Comparison of ENCODE assay signal across 7 cellular contexts in the genomic region with DNA sequence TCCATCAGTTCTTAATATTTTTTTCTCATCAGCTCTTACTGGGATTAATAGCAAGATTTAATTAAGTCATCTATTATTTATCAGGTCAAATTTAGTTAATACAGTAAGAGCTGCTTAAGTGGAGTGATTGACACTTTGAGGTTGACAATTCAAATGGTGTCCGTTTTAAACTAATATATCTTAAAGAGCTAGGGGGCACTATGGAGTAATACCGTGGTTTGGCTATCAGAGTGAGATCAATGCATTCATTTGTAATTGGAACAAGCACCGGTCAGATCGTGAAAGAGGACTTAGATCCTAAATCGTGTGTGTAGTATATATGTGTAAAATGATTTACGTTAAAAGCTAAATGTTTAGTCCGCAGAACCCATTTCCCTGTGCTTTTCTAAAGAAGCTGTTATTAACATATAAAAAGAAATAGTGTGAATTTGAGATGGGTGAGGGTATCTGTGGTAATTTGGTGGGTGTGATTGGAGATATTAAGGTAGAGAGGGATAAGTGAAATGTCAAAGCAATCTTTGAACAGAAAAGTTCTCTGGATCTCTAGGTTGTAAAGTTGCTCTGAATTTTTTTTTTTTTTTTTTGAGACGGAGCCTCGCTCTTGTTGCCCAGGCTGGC. TPM values are rescaled to one million over a fixed set of nuclear protein-coding genes. Genes with fewer than 3 reads are reported as not detected.
DNase-seq lines count a peak whose midpoint lies in the region; ATAC-seq and TF ChIP-seq lines count a peak whose summit lies in the region.

No MANE protein-coding gene starts in this region.

- TF ChIP-seq CTCF in KMS-11 (conservative IDR thresholded peaks at IDR 0.05; ENCODE audit: low read depth, low read length): peak; percentile 62
- TF ChIP-seq CTCF in RWPE1 (conservative IDR thresholded peaks at IDR 0.05; ENCODE audit: low read depth): peak; percentile 63

- H2AFZ ChIP-seq in KMS-11 (ENCODE audit: low read depth): no peak overlapping the region

- H3K27me3 ChIP-seq in KMS-11 (ENCODE audit: insufficient read depth, low read depth) (no peaks in the 10 kb centered on the region), duodenal mucosa (ENCODE audit: control insufficient read depth in 1 of 2, insufficient read depth in 2 of 2, low read length in 2 of 2) (no peaks in the 10 kb centered on the region)

- H3K4me1 ChIP-seq in KMS-11 (ENCODE audit: low read depth, poor library complexity, severe bottlenecking) (peaks cover 18% of the 10 kb centered on the region), duodenal mucosa (ENCODE audit: control insufficient read depth in 1 of 2, insufficient read depth in 2 of 2, low read length in 2 of 2) (peaks cover 16 to 20% of the 10 kb centered on the region in 2 donors)

- DNase-seq in EL (peak; percentile 51), RWPE1 (ENCODE audit: low spot score) (peak; percentile 29), myocyte (ENCODE audit: low read depth) (peak; percentile 43)
- DNase-seq in activated CD8-positive, alpha-beta memory T cell treated with anti-CD3 and anti-CD28 coated beads, Interleukin-2, amount 50 U/mL, for 48 hours: no peak

- H3K9me3 ChIP-seq in duodenal mucosa (ENCODE audit: control insufficient read depth in 1 of 2, low read length in 2 of 2): no peaks in the 10 kb centered on the region

- H3K9ac ChIP-seq in KMS-11: no peak overlapping the region
- peak overlapping the region in 1 of 2 donors; percentile 91 for H3K9ac ChIP-seq in duodenal mucosa (ENCODE audit: low read depth in 1 of 2, low read length in 2 of 2)

- peaks cover 43% of the 10 kb centered on the region; the same call in 1 of the 2 replicates for H3K79me2 ChIP-seq in KMS-11 (ENCODE audit: insufficient read depth, low read depth)

- H3K27ac ChIP-seq in KMS-11: no peak overlapping the region
- H3K27ac ChIP-seq in RWPE1: no peak overlapping the region
- H3K27ac ChIP-seq in duodenal mucosa (ENCODE audit: low read depth, low read length): no peak overlapping the region

- 0 out of 2 replicates have a peak, but pooled peaks cover 2% of the 10 kb centered on the region for H4K20me1 ChIP-seq in KMS-11 (ENCODE audit: insufficient read depth)

- CTCF ChIA-PET in RWPE1 (lab: Yijun Ruan, JAX): interaction anchor here (0.6 to 1.3 kb wide), 16 partner anchors 9 to 266 kb away, joined by 3 to 8 read pairs (median 4); no protein-coding TSS in a partner anchor

- H3K4me2 ChIP-seq in KMS-11: peak overlapping the region; percentile 77

- no peak for ATAC-seq in GM18858 (IDR thresholded peaks at IDR 0.05; ENCODE audit: unreplicated experiment)

- POLR2A ChIA-PET in RWPE1 (lab: Yijun Ruan, JAX; ENCODE audit: low non-redundant PET): interaction anchor here (0.7 kb wide), 1 partner anchor 676 kb away, joined by 4 read pairs; no protein-coding TSS in a partner anchor

- H3K36me3 ChIP-seq in KMS-11 (ENCODE audit: insufficient read depth) (no peaks in the 10 kb centered on the region), duodenal mucosa (ENCODE audit: control insufficient read depth in 1 of 2, insufficient read depth in 2 of 2, low read length in 2 of 2) (no peaks in the 10 kb centered on the region)

- H3K4me3 ChIP-seq in KMS-11 (IDR thresholded peaks at IDR 0.05; ENCODE audit: insufficient read depth, low read depth, low read length) (no peak overlapping the region), duodenal mucosa (ENCODE audit: low read depth in 1 of 2, low read length in 2 of 2) (peak overlapping the region; percentile 80 to 84)

RNA-seq across cellular contexts. Expression of gene SIK2, which starts 2.3 kb away (rescaled TPM):
- 12.8 and 13.3 TPM in 2 replicates for total RNA-seq in myocyte
- 8.9 TPM for polyA plus RNA-seq in myocyte (2012)
